ENCODE assay signal across 11 cellular contexts in the genomic region with DNA sequence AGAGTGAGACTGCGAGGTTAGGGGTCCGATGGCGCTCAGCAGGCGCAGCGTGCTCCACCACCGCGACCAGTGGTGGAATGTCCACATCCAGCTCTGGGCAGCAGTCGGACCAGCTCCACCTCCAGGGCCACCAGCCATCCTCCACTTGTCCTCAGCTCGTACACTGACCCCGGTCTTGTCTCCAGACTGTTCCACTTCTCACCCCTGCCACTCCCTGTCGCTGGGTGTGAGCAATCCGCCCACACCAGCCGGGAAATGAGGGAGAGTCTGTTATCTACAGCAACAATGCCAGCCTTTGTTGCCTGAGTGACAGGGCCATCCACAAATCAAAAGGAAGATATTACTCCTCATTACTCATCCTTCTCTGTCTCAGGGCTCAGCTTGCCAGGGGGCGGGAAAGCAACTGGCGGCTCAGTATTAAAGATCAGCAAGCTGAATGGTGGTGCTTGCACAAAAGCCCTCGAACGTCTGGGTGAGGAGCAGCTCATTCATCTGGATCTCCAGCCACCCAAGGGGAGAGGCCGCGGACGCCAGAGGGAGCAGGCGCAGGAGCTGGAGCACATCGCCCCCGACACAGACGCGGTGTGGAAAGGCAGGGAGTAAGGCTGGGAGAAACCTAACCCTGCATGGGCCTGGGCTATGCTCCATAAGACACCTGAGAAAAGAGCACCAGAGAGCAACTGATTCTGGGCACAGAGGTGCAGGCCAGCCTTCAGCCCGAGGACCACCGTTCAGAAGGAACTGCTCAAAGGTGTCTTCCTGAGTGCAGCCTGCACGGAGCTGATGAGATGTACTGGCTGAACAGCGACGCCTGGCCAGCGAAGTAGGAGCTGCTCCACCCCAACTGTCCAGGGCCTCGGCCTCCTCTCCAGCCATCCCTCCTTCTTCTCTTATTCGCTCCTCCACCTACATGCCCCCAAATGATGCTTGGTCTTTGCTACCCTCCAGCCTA. TPM values are rescaled to one million over a fixed set of nuclear protein-coding genes. Genes with fewer than 3 reads are reported as not detected.
DNase-seq lines count a peak whose midpoint lies in the region; ATAC-seq and TF ChIP-seq lines count a peak whose summit lies in the region.
"Had no signal": no experiment of that assay in that cellular context is flagged by ENCODE, and none has a peak within 500 bp of the region (broad histone marks: within the 10 kb centered on the region; RNA-seq: fewer than 3 reads in every experiment).

No MANE protein-coding gene starts in this region.

- H3K27me3 ChIP-seq in spleen (replicated peaks in 1 of 7) (peaks cover 0 to 2% (median 0%) of the 10 kb centered on the region in 7 donors), vagina (no peaks in the 10 kb centered on the region)
- H3K27me3 ChIP-seq: BLaER1, SJSA1 had no signal

- TF ChIP-seq POLR2A in spleen (IDR thresholded peaks at IDR 0.05) (no peak), vagina (IDR thresholded peaks at IDR 0.05) (no peak)

- H3K36me3 ChIP-seq in spleen (peaks cover 0 to 22% (median 0%) of the 10 kb centered on the region in 6 donors), vagina (peaks cover 0 to 5% of the 10 kb centered on the region in 2 donors)
- H3K36me3 ChIP-seq: BLaER1, SJSA1 had no signal

- H3K9me3 ChIP-seq in spleen (no peaks in the 10 kb centered on the region), vagina (no peaks in the 10 kb centered on the region)
- H3K9me3 ChIP-seq: BLaER1, psoas muscle, SJSA1 had no signal

- DNase-seq in NCI-H748 (lab: John Stamatoyannopoulos, UW; ENCODE audit: unreplicated experiment): peak; percentile 5
- no peak for DNase-seq in NCI-H748 treated with DMSO at 0.1 percent for 48 hours (lab: John Stamatoyannopoulos, UW)
- peak; percentile 49 for DNase-seq in UCSD-AML1 (lab: John Stamatoyannopoulos, UW; ENCODE audit: unreplicated experiment)
- peak; percentile 88 for DNase-seq in cardiac septum (ENCODE audit: low spot score)
- peak; percentile 72 for DNase-seq in spleen
- no peak for DNase-seq in vagina (ENCODE audit: extremely low spot score in 2 of 2)
- DNase-seq: psoas muscle had no signal

- WGBS in spleen, 5 donors: 88 to 92% (median 89%) methylated on average over 33 of the region's 33 CpGs

- no peak overlapping the region for H3K4me3 ChIP-seq in spleen
- no peak overlapping the region for H3K4me3 ChIP-seq in vagina
- H3K4me3 ChIP-seq: BLaER1, psoas muscle, SJSA1 had no signal

- intact Hi-C loops in cardiac septum (cut with DNase I) (no loop called here), spleen (cut with DNase I; ENCODE audit: low total_unique reads) (no loop called here), vagina (cut with DNase I) (no loop called here)

- H3K27ac ChIP-seq in spleen (no peak overlapping the region), vagina (no peak overlapping the region)
- H3K27ac ChIP-seq: BLaER1, psoas muscle, SJSA1 had no signal

- TF ChIP-seq CTCF in spleen (IDR thresholded peaks at IDR 0.05 in 8 of 11, conservative IDR thresholded peaks at IDR 0.05 in 3 of 11) (no peak), vagina (IDR thresholded peaks at IDR 0.05) (no peak)

- ATAC-seq in HG03354 (IDR thresholded peaks at IDR 0.05; ENCODE audit: poor library complexity, severe bottlenecking, unreplicated experiment): no peak
- ATAC-seq in GM21360 (IDR thresholded peaks at IDR 0.05; ENCODE audit: unreplicated experiment): no peak

- no peaks in the 10 kb centered on the region for H3K4me1 ChIP-seq in spleen
- no peaks in the 10 kb centered on the region for H3K4me1 ChIP-seq in vagina
- H3K4me1 ChIP-seq: psoas muscle, SJSA1 had no signal

RNA-seq across cellular contexts. Expression of a gene that starts 21.9 kb away (rescaled TPM):
- total RNA-seq in cardiac septum (85.3 TPM), spleen (10 to 100 TPM in 1 of 7 donors, 1 to 10 TPM in 6; 2.4 to 11.2 (median 6.6) TPM), vagina (10.1 TPM)
- polyA plus RNA-seq in spleen: 1 to 10 TPM in 2 of 3 donors, under 1 TPM in 1; 0.50 to 2.6 (median 1.6) TPM
- total RNA-seq: SJSA1 had no signal

Comparison
In these comparisons a context has a peak if more than half of its experiments do, and no peak if none do; other contexts are left out.
1. DNase-seq: peak in NCI-H748 (single experiment), UCSD-AML1 (single experiment), cardiac septum (single experiment) and spleen (single experiment); none in NCI-H748 treated with DMSO at 0.1 percent for 48 hours (single experiment) and vagina (0 of 2).